In genomic region chr18:44518091-44518490, GRCh38 we compare ENCODE assay signal across 29 cellular contexts.
DNase-seq lines count a peak whose midpoint lies in the region; ATAC-seq and TF ChIP-seq lines count a peak whose summit lies in the region.
"Had no signal": no experiment of that assay in that cellular context is flagged by ENCODE, and none has a peak within 500 bp of the region (broad histone marks: within the 10 kb centered on the region; RNA-seq: fewer than 3 reads in every experiment).

No MANE protein-coding gene starts in this region.

- H3K9me3 ChIP-seq in PC-3 (ENCODE audit: low read length) (no peaks in the 10 kb centered on the region), fibroblast of lung (ENCODE audit: control insufficient read depth, insufficient read depth, low read depth, low read length) (no peaks in the 10 kb centered on the region)
- H3K9me3 ChIP-seq: adrenal gland, esophagus squamous epithelium, left ventricle myocardium inferior, tibial artery had no signal

- intact Hi-C loops in PC-3 (cut with micrococcal nuclease), result no loop called here

- ATAC-seq in PC-3, result 0 out of 2 replicates have a peak, but pooled peaks have one; percentile 5
- ATAC-seq in activated naive CD4-positive, alpha-beta T cell treated with anti-CD3 and anti-CD28 coated beads, Interleukin-2, amount 50 U/mL, for 72 hours, result no peak
- ATAC-seq in HG03280 (IDR thresholded peaks at IDR 0.05; ENCODE audit: unreplicated experiment), result no peak
- no peak for ATAC-seq in GM19328 (IDR thresholded peaks at IDR 0.05; ENCODE audit: unreplicated experiment)
- ATAC-seq: HCT116, K562, sciatic nerve, T-helper 17 cell had no signal

- H3K4me3 ChIP-seq in PC-3 (ENCODE audit: low read length) (no peak overlapping the region), fibroblast of lung (replicated peaks in 1 of 4; ENCODE audit: control extremely low read depth in 1 of 4, insufficient read depth in 1 of 4, low read depth in 3 of 4, low read length in 4 of 4) (no peak overlapping the region)
- H3K4me3 ChIP-seq: adrenal gland, esophagus squamous epithelium, K562, left ventricle myocardium inferior, SK-N-MC, tibial artery had no signal

- H3K9me2 ChIP-seq in PC-3 (replicated peaks; ENCODE audit: low read length), result no peaks in the 10 kb centered on the region

- H3K36me3 ChIP-seq in PC-3 (ENCODE audit: low read depth, low read length), result no peaks in the 10 kb centered on the region
- no peaks in the 10 kb centered on the region for H3K36me3 ChIP-seq in fibroblast of lung (ENCODE audit: control insufficient read depth, insufficient read depth, low read length)
- H3K36me3 ChIP-seq: adrenal gland, esophagus squamous epithelium, left ventricle myocardium inferior, tibial artery had no signal

- H3K4me1 ChIP-seq in PC-3 (ENCODE audit: insufficient read depth, low read length) (peaks cover 35% of the 10 kb centered on the region), fibroblast of lung (ENCODE audit: control insufficient read depth, extremely low read depth, insufficient read depth, low read length) (no peaks in the 10 kb centered on the region)
- H3K4me1 ChIP-seq: adrenal gland, esophagus squamous epithelium, left ventricle myocardium inferior had no signal

- H3K79me2 ChIP-seq in PC-3 (ENCODE audit: low read length), result no peaks in the 10 kb centered on the region
- H3K79me2 ChIP-seq in fibroblast of lung (ENCODE audit: control insufficient read depth, insufficient read depth, low read length), result no peaks in the 10 kb centered on the region

- H3K27me3 Mint-ChIP-seq in nephron (ENCODE audit: low read depth), result no peaks in the 10 kb centered on the region
- H3K27me3 Mint-ChIP-seq: B cell, T-helper 17 cell had no signal

- CTCF ChIA-PET in PC-3 (lab: Charles Lee), result no interaction called here

- no peaks in the 10 kb centered on the region for H3F3A ChIP-seq in PC-3 (ENCODE audit: low read length, unreplicated experiment)

- H4K20me1 ChIP-seq in PC-3 (ENCODE audit: low read length) (no peaks in the 10 kb centered on the region), fibroblast of lung (ENCODE audit: control insufficient read depth, extremely low read depth, insufficient read depth, low read length) (no peaks in the 10 kb centered on the region)

- BruUV-seq in PC-3 (replicated peaks; lab: Mats Ljungman, UMichigan), result no TSS peak

- H3K9me3 Mint-ChIP-seq in nephron, result no peaks in the 10 kb centered on the region
- peaks cover 0 to 5% of the 10 kb centered on the region in 2 donors for H3K9me3 Mint-ChIP-seq in activated naive CD4-positive, alpha-beta T cell treated with anti-CD3 and anti-CD28 coated beads, Interleukin-2, amount 50 U/mL, for 72 hours
- H3K9me3 Mint-ChIP-seq: endodermal cell, immature natural killer cell had no signal

- H3K4me2 ChIP-seq in PC-3 (ENCODE audit: low read length), result no peak overlapping the region
- no peak overlapping the region for H3K4me2 ChIP-seq in fibroblast of lung (ENCODE audit: extremely low read depth, insufficient read depth, low read length)

- H3K9ac ChIP-seq in PC-3 (ENCODE audit: low read length), result no peak overlapping the region
- no peak overlapping the region for H3K9ac ChIP-seq in fibroblast of lung (ENCODE audit: insufficient read depth, low read length)

- H2AFZ ChIP-seq in PC-3 (ENCODE audit: low read length) (no peak overlapping the region), fibroblast of lung (ENCODE audit: low read length) (no peak overlapping the region)

- POLR2A ChIA-PET in PC-3 (lab: Charles Lee; ENCODE audit: unreplicated experiment), result interaction anchor here (0.6 kb wide), 1 partner anchor 163 kb away, joined by 11 read pairs; the partner anchor contains the start of gene SETBP1

- DNase-seq in EL (peak; percentile 21), PC-3 (peak; percentile 3), fibroblast of lung (ENCODE audit: low read depth in 2 of 2) (peak; percentile 16 to 31), NCI-H1048 (lab: John Stamatoyannopoulos, UW) (no peak)
- DNase-seq in activated naive CD4-positive, alpha-beta T cell treated with anti-CD3 and anti-CD28 coated beads, Interleukin-2, amount 50 U/mL, for 72 hours (ENCODE audit: low spot score in 2 of 2), result no peak
- DNase-seq: activated CD4-positive, alpha-beta T cell treated with anti-CD3 and anti-CD28 coated beads, Interleukin-2, amount 50 U/mL, for 4 hours; activated T-cell treated with anti-CD3 and anti-CD28 coated beads, Interleukin-2, amount 50 U/mL, for 48 hours; adrenal gland; CD4-positive, alpha-beta memory T cell; dermis blood vessel endothelial cell; endodermal cell; esophagus squamous epithelium; immature natural killer cell; left ventricle myocardium inferior; NCI-H1105 treated with DMSO at 0.1 percent for 48 hours; NCI-H187 treated with DMSO at 0.1 percent for 48 hours; NCI-H2171; NCI-H524; stimulated activated CD4-positive, alpha-beta T cell treated with anti-CD3 and anti-CD28 coated beads, Interleukin-4, amount 100 ng/mL, for 1 hour; T-helper 17 cell; tibial artery had no signal

- H3K36me3 Mint-ChIP-seq in nephron (ENCODE audit: low read depth), result no peaks in the 10 kb centered on the region
- H3K36me3 Mint-ChIP-seq in activated naive CD4-positive, alpha-beta T cell treated with anti-CD3 and anti-CD28 coated beads, Interleukin-2, amount 50 U/mL, for 72 hours, result no peaks in the 10 kb centered on the region
- H3K36me3 Mint-ChIP-seq: CD4-positive, alpha-beta memory T cell; immature natural killer cell had no signal

- peak overlapping the region; percentile 0 to 6 (median 6) for H3K27ac Mint-ChIP-seq in nephron
- H3K27ac Mint-ChIP-seq in activated naive CD4-positive, alpha-beta T cell treated with anti-CD3 and anti-CD28 coated beads, Interleukin-2, amount 50 U/mL, for 72 hours, result no peak overlapping the region
- H3K27ac Mint-ChIP-seq: B cell; CD4-positive, alpha-beta memory T cell; endodermal cell; immature natural killer cell; T-helper 17 cell had no signal

- H3K27me3 ChIP-seq in PC-3 (ENCODE audit: low read length), result no peaks in the 10 kb centered on the region
- no peaks in the 10 kb centered on the region for H3K27me3 ChIP-seq in fibroblast of lung (ENCODE audit: control insufficient read depth, insufficient read depth, low read length)
- H3K27me3 ChIP-seq: adrenal gland, esophagus squamous epithelium, tibial artery had no signal

- TF ChIP-seq CTCF in PC-3 (conservative IDR thresholded peaks at IDR 0.05; ENCODE audit: low read depth, low read length) (no peak), fibroblast of lung (conservative IDR thresholded peaks at IDR 0.05 in 1 of 2, IDR thresholded peaks at IDR 0.05 in 1 of 2; ENCODE audit: low read depth in 1 of 2, low read length in 2 of 2) (no peak), nephron (IDR thresholded peaks at IDR 0.05; ENCODE audit: unreplicated experiment in 3 of 3) (no peak)

- H3K27ac ChIP-seq in PC-3 (ENCODE audit: low read length) (no peak overlapping the region), fibroblast of lung (ENCODE audit: insufficient read depth, low read length) (no peak overlapping the region)
- H3K27ac ChIP-seq: adrenal gland, esophagus squamous epithelium, left ventricle myocardium inferior, SK-N-MC, tibial artery had no signal

- H3K4me1 Mint-ChIP-seq in nephron, result peaks cover 26% of the 10 kb centered on the region
- H3K4me1 Mint-ChIP-seq: CD4-positive, alpha-beta memory T cell; endodermal cell; T-helper 17 cell had no signal

- peak overlapping the region in 1 of 3 experiments; percentile 14 for H3K4me3 Mint-ChIP-seq in nephron
- H3K4me3 Mint-ChIP-seq: B cell; CD4-positive, alpha-beta memory T cell; endodermal cell; immature natural killer cell; T-helper 17 cell had no signal

Comparison
In these comparisons a context has a peak if more than half of its experiments do, and no peak if none do; other contexts are left out.
1. DNase-seq: peak in EL (single experiment), PC-3 (single experiment) and fibroblast of lung (2 of 2); none in NCI-H1048 (single experiment) and activated naive CD4-positive, alpha-beta T cell treated with anti-CD3 and anti-CD28 coated beads, Interleukin-2, amount 50 U/mL, for 72 hours (0 of 2).
2. H3K27ac Mint-ChIP-seq: peak in nephron (3 of 3); none in activated naive CD4-positive, alpha-beta T cell treated with anti-CD3 and anti-CD28 coated beads, Interleukin-2, amount 50 U/mL, for 72 hours (0 of 2).